11 cellular contexts compared by ENCODE assay signal in the genomic region with DNA sequence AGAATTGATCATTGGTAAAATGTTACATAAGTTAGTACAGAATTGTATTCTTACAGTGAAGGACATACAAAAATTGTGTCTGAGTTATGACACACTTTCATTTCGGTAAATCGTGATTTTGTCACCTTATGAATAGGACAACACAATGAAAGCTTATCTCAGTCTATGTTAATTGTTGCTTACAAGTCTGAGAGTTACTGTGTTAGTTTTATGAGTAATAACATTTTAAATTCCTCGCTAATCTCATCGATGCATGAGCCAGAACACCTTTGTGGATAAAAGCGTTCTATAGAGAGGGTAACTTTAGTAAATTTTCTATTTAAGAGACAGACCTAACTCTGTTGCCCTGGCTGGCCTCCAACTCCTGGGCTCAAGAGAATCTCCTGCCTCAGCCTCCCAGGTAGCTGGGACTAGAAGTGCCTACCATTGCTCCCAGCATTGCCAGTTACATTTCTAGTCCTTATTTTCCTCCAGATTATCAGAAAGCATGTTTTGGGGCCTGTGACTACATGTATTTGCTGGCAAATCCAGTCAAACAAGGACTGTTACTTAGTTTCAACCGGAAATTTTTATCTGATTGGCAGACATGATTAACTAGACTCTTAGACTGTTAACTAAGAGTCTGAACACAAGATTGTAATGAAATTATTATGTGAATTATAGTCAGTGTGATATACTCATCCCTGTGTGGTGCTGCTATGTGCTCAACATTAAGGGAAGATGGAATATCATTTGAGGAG. TPM values are rescaled to one million over a fixed set of nuclear protein-coding genes. Genes with fewer than 3 reads are reported as not detected.
DNase-seq lines count a peak whose midpoint lies in the region; ATAC-seq and TF ChIP-seq lines count a peak whose summit lies in the region.
"Had no signal": no experiment of that assay in that cellular context is flagged by ENCODE, and none has a peak within 500 bp of the region (broad histone marks: within the 10 kb centered on the region; RNA-seq: fewer than 3 reads in every experiment).

No MANE protein-coding gene starts in this region.

- H3K4me3 Mint-ChIP-seq in CD4-positive, CD25-positive, alpha-beta regulatory T cell = peak overlapping the region; percentile 89 to 99 (median 98)
- H3K4me3 Mint-ChIP-seq in natural killer cell = peak overlapping the region; percentile 50

- H3K4me3 ChIP-seq in CD4-positive, CD25-positive, alpha-beta regulatory T cell (ENCODE audit: low read depth, low read length) = peak overlapping the region; percentile 99
- H3K4me3 ChIP-seq in IMR-90 (ENCODE audit: insufficient read depth, low read depth, low read length) = no peak overlapping the region
- H3K4me3 ChIP-seq in adipocyte (ENCODE audit: low read length) = peak overlapping the region; percentile 15

- H3K27ac Mint-ChIP-seq in CD4-positive, CD25-positive, alpha-beta regulatory T cell = peak overlapping the region in 2 of 3 donors; percentile 60 to 73
- peak overlapping the region; percentile 99 to 100 for H3K27ac Mint-ChIP-seq in natural killer cell

- no peak for TF ChIP-seq RAD21 in IMR-90 (IDR thresholded peaks at IDR 0.05; ENCODE audit: low read length)

- peak overlapping the region; percentile 57; the same call in 1 of the 2 replicates for H3K4me2 ChIP-seq in IMR-90 (ENCODE audit: low read depth, low read length)

- no peaks in the 10 kb centered on the region for H3K9me3 ChIP-seq in CD4-positive, CD25-positive, alpha-beta regulatory T cell (ENCODE audit: control insufficient read depth in 2 of 2, low read length in 2 of 2)
- H3K9me3 ChIP-seq in IMR-90 (ENCODE audit: control insufficient read depth, insufficient read depth, low read length) (no peaks in the 10 kb centered on the region), adipocyte (ENCODE audit: control insufficient read depth, low read length) (no peaks in the 10 kb centered on the region)

- TF ChIP-seq CTCF in IMR-90 (conservative IDR thresholded peaks at IDR 0.05; ENCODE audit: low read depth, low read length) = no peak
- no peak for TF ChIP-seq CTCF in natural killer cell (IDR thresholded peaks at IDR 0.05)

- H3K23ac ChIP-seq in IMR-90 (ENCODE audit: low read depth, low read length) = no peak overlapping the region; the same call in 1 of the 2 replicates

- no peak overlapping the region for H3K14ac ChIP-seq in IMR-90 (replicated peaks; ENCODE audit: low read depth, low read length)

- no peak for TF ChIP-seq POLR2A in IMR-90 (IDR thresholded peaks at IDR 0.05; ENCODE audit: low read depth, low read length)

- no peak overlapping the region for H4K91ac ChIP-seq in IMR-90 (ENCODE audit: insufficient read depth, low read depth, low read length)

- peaks cover 25% of the 10 kb centered on the region for H3K36me3 Mint-ChIP-seq in CD4-positive, CD25-positive, alpha-beta regulatory T cell
- H3K36me3 Mint-ChIP-seq in natural killer cell = no peaks in the 10 kb centered on the region

- H3K18ac ChIP-seq in IMR-90 (ENCODE audit: low read depth, low read length) = no peak overlapping the region

- H3K36me3 ChIP-seq in CD4-positive, CD25-positive, alpha-beta regulatory T cell (ENCODE audit: control insufficient read depth, insufficient read depth, low read length) = peaks cover 21% of the 10 kb centered on the region
- peaks cover 5% of the 10 kb centered on the region for H3K36me3 ChIP-seq in IMR-90 (ENCODE audit: control insufficient read depth, insufficient read depth, low read length)
- H3K36me3 ChIP-seq in adipocyte (ENCODE audit: control insufficient read depth, insufficient read depth, low read length, severe bottlenecking) = peaks cover 14% of the 10 kb centered on the region

- no TSS peak for BruUV-seq in IMR-90 (replicated peaks; lab: Mats Ljungman, UMichigan)

- H3K27me3 ChIP-seq in CD4-positive, CD25-positive, alpha-beta regulatory T cell (ENCODE audit: control insufficient read depth, insufficient read depth, low read length) = no peaks in the 10 kb centered on the region
- H3K27me3 ChIP-seq in IMR-90 (ENCODE audit: control insufficient read depth, insufficient read depth, low read length) (no peaks in the 10 kb centered on the region), adipocyte (replicated peaks; ENCODE audit: control insufficient read depth, insufficient read depth, low read length) (no peaks in the 10 kb centered on the region)

- peaks cover 68% of the 10 kb centered on the region for H3K4me1 ChIP-seq in CD4-positive, CD25-positive, alpha-beta regulatory T cell (ENCODE audit: control insufficient read depth, insufficient read depth, low read length, poor library complexity, severe bottlenecking)
- H3K4me1 ChIP-seq in IMR-90 (ENCODE audit: control insufficient read depth, insufficient read depth, low read length) = peaks cover 9% of the 10 kb centered on the region
- peaks cover 30% of the 10 kb centered on the region for H3K4me1 ChIP-seq in adipocyte (ENCODE audit: control insufficient read depth, insufficient read depth, low read length)

- no peak overlapping the region for H4K8ac ChIP-seq in IMR-90 (ENCODE audit: low read depth in 2 of 2, low read length in 2 of 2)

- peaks cover 54 to 76% (median 66%) of the 10 kb centered on the region in 4 donors for H3K4me1 Mint-ChIP-seq in CD4-positive, CD25-positive, alpha-beta regulatory T cell
- peaks cover 71 to 74% of the 10 kb centered on the region in 2 donors for H3K4me1 Mint-ChIP-seq in natural killer cell

- dilution Hi-C loops in IMR-90 (cut with HindIII; ENCODE audit: low sequenced_read_pairs, unreplicated experiment) = no loop called here

- H3K9me3 Mint-ChIP-seq in CD4-positive, CD25-positive, alpha-beta regulatory T cell = no peaks in the 10 kb centered on the region
- no peaks in the 10 kb centered on the region for H3K9me3 Mint-ChIP-seq in natural killer cell

- H3K9me1 ChIP-seq in IMR-90 (ENCODE audit: insufficient read depth, low read length) = peaks cover 6% of the 10 kb centered on the region

- POLR2A ChIA-PET in IMR-90 (lab: Charles Lee; ENCODE audit: unreplicated experiment) = no interaction called here

- H4K20me1 ChIP-seq in IMR-90 (ENCODE audit: insufficient read depth, low read length) = peaks cover 64% of the 10 kb centered on the region

- H3K27ac ChIP-seq in CD4-positive, CD25-positive, alpha-beta regulatory T cell (ENCODE audit: insufficient read depth, low read length, poor library complexity, severe bottlenecking) = peak overlapping the region; percentile 100
- H3K27ac ChIP-seq in IMR-90 (ENCODE audit: insufficient read depth, low read length) = no peak overlapping the region

- H3K79me1 ChIP-seq in IMR-90 (ENCODE audit: low read depth in 1 of 2, low read length in 2 of 2) = peaks cover 0 to 17% of the 10 kb centered on the region in 2 experiments; a peak in 3 of 4 replicates

- H2BK5ac ChIP-seq in IMR-90 (ENCODE audit: low read depth, low read length, poor library complexity, severe bottlenecking) = no peak overlapping the region

- H2AK5ac ChIP-seq in IMR-90 (ENCODE audit: low read depth, low read length) = no peak overlapping the region

- H3K56ac ChIP-seq in IMR-90 (ENCODE audit: extremely low read depth, insufficient read depth, low read length) = no peak overlapping the region

- DNase-seq in CD4-positive, CD25-positive, alpha-beta regulatory T cell = no peak
- DNase-seq in IMR-90 (no peak), adipocyte (ENCODE audit: low read depth) (no peak), natural killer cell (no peak)
- DNase-seq: activated gamma-delta T cell, kidney glomerular epithelial cell had no signal

- no peak overlapping the region for H2BK15ac ChIP-seq in IMR-90 (ENCODE audit: low read depth, low read length)

- CTCF ChIA-PET in IMR-90 (lab: Yijun Ruan, JAX) = interaction anchor here (0.5 kb wide), 1 partner anchor 184 kb away, joined by 4 read pairs; no protein-coding TSS in a partner anchor

- H2BK20ac ChIP-seq in IMR-90 (ENCODE audit: low read depth, low read length) = no peak overlapping the region

- H3K4ac ChIP-seq in IMR-90 (ENCODE audit: low read depth, low read length) = no peak overlapping the region

- H3K27me3 Mint-ChIP-seq in CD4-positive, CD25-positive, alpha-beta regulatory T cell = peaks cover 11% of the 10 kb centered on the region
- H3K27me3 Mint-ChIP-seq in natural killer cell (ENCODE audit: low read depth in 2 of 2) = no peaks in the 10 kb centered on the region

- no peak overlapping the region for H2BK120ac ChIP-seq in IMR-90 (ENCODE audit: low read depth, low read length)

- no peak for ATAC-seq in CD4-positive, CD25-positive, alpha-beta regulatory T cell (ENCODE audit: low read depth in 2 of 2)
- ATAC-seq in IMR-90 (ENCODE audit: low read depth) = no peak
- ATAC-seq in natural killer cell = no peak
- ATAC-seq in HG03457 (IDR thresholded peaks at IDR 0.05; ENCODE audit: unreplicated experiment) = no peak
- no peak for ATAC-seq in GM21717 (IDR thresholded peaks at IDR 0.05; ENCODE audit: unreplicated experiment)
- no peak for ATAC-seq in GM21825 (IDR thresholded peaks at IDR 0.05; ENCODE audit: unreplicated experiment)
- ATAC-seq in HG03565 (IDR thresholded peaks at IDR 0.05; ENCODE audit: unreplicated experiment) = no peak
- ATAC-seq: esophagus mucosa had no signal

- intact Hi-C loops in IMR-90 (cut with micrococcal nuclease) = loop anchor here (5.0 to 10.0 kb wide), 2 partner anchors 244 to 494 kb away; a partner anchor contains a TSS
- intact Hi-C loops in natural killer cell (cut with micrococcal nuclease) = loop anchor here (5.0 to 10.0 kb wide), 5 partner anchors 39 to 1596 kb away; a partner anchor contains a TSS

- no peak overlapping the region for H2AK9ac ChIP-seq in IMR-90 (replicated peaks; ENCODE audit: low read depth, low read length, poor library complexity)

- H3K9ac ChIP-seq in IMR-90 (ENCODE audit: low read depth, low read length) = no peak overlapping the region
- no peak overlapping the region for H3K9ac ChIP-seq in adipocyte (ENCODE audit: low read length)

- 75% methylated on average over 2 of the region's 6 CpGs; no CpG with 5 or more reads in 1 of the 2 experiments for whole genome bisulfite sequencing in IMR-90 (ENCODE audit: extremely low coverage in 2 of 2, insufficient read length in 1 of 2), 2 experiments

- no peak overlapping the region for H4K5ac ChIP-seq in IMR-90 (ENCODE audit: low read depth, low read length)

- in situ Hi-C loops in IMR-90 (cut with MboI; ENCODE audit: low sequenced_read_pairs) = no loop called here

- no peak overlapping the region for H2AFZ ChIP-seq in IMR-90 (replicated peaks; ENCODE audit: low read length, poor library complexity)

TF ChIP-seq in IMR-90, 13 proteins besides CTCF, POLR2A, EP300 and RAD21 (continues in another document):
- no peak for TF ChIP-seq NFE2L2 (IDR thresholded peaks at IDR 0.05; ENCODE audit: low read depth, low read length)

RNA-seq across cellular contexts. Expression of a gene that starts 3.0 kb away (rescaled TPM):
- total RNA-seq in CD4-positive, CD25-positive, alpha-beta regulatory T cell = 371 TPM
- 10 to 100 TPM; 24.7 to 37.6 (median 34.1) TPM for polyA plus RNA-seq in CD4-positive, CD25-positive, alpha-beta regulatory T cell
- total RNA-seq in IMR-90 (2012; rRNA removed) = 58.3 and 66.4 TPM in 2 replicates
- 46.4 and 54.0 TPM in 2 replicates for polyA plus RNA-seq in IMR-90 (2012; rRNA removed)
- polyA plus RNA-seq in IMR-90 (2012; cell fraction: cytosol; rRNA removed) = 14.8 and 17.9 TPM in 2 replicates
- polyA plus RNA-seq in IMR-90 (2012; cell fraction: nucleus; rRNA removed; ENCODE audit: low replicate concordance) = 16.0 and 73.3 TPM in 2 replicates
- total RNA-seq in natural killer cell = 100 to 1,000 TPM; 330 to 355 (median 353) TPM
